ENCODE assay signal across 34 cellular contexts in genomic region chr1:43258370-43258769, GRCh38. TPM values are rescaled to one million over a fixed set of nuclear protein-coding genes. Genes with fewer than 3 reads are reported as not detected.
"Had no signal": no experiment of that assay in that cellular context is flagged by ENCODE, and none has a peak within 500 bp of the region (broad histone marks: within the 10 kb centered on the region; RNA-seq: fewer than 3 reads in every experiment).

No MANE protein-coding gene starts in this region.

- H3K4me2 ChIP-seq: SK-N-SH had no signal

- H3K9me2 ChIP-seq: SK-N-SH had no signal

- H3K4me3 ChIP-seq: Peyer's patch, SJSA1 had no signal

- H3K4me1 ChIP-seq: SJSA1 had no signal

- DNase-seq: activated CD4-positive, alpha-beta T cell treated with anti-CD3 and anti-CD28 coated beads for 36 hours; activated CD4-positive, alpha-beta T cell treated with anti-CD3 and anti-CD28 coated beads, Interleukin-2, amount 10 ng/mL, durations not matched to agents 7 days and 5 days; activated CD4-positive, alpha-beta T cell treated with anti-CD3 and anti-CD28 coated beads, Interleukin-2, amount 50 U/mL, for 48 hours; activated CD8-positive, alpha-beta T cell treated with anti-CD3 and anti-CD28 coated beads, Interleukin-2, amount 10 ng/mL, durations not matched to agents 7 days and 5 days; activated naive CD4-positive, alpha-beta T cell treated with anti-CD3 and anti-CD28 coated beads, Interleukin-2, amount 10 ng/mL, durations not matched to agents 7 days and 5 days; activated naive CD8-positive, alpha-beta T cell treated with anti-CD3 and anti-CD28 coated beads, Interleukin-2, amount 50 U/mL, for 24 hours; activated T-cell treated with anti-CD3 and anti-CD28 coated beads, Interleukin-2, amount 50 U/mL, for 24 hours; anterior cingulate cortex; Karpas-422; KBM-7; NCI-H1105; NCI-H1417 treated with DMSO at 0.1 percent for 48 hours; NCI-H1694; NCI-H2029; NCI-H510A; NCI-H526; NCI-H748 treated with DMSO at 0.1 percent for 48 hours; NK-92 treated with Interleukin-12 subunit alpha and Interleukin-12 subunit beta, amount 100 ng/mL, for 24 hours; PC-3; Peyer's patch; RPMI8226; SHP77 treated with DMSO at 0.1 percent for 48 hours; SK-N-SH had no signal

- H3K27me3 ChIP-seq: Peyer's patch, SJSA1 had no signal

- H3K27ac Mint-ChIP-seq: activated CD4-positive, alpha-beta T cell treated with anti-CD3 and anti-CD28 coated beads for 36 hours; activated CD4-positive, alpha-beta T cell treated with anti-CD3 and anti-CD28 coated beads, Interleukin-2, amount 10 ng/mL, durations not matched to agents 7 days and 5 days; activated CD8-positive, alpha-beta T cell treated with anti-CD3 and anti-CD28 coated beads, Interleukin-2, amount 10 ng/mL, durations not matched to agents 7 days and 5 days; activated naive CD4-positive, alpha-beta T cell treated with anti-CD3 and anti-CD28 coated beads, Interleukin-2, amount 10 ng/mL, durations not matched to agents 7 days and 5 days; activated naive CD8-positive, alpha-beta T cell; activated naive CD8-positive, alpha-beta T cell treated with anti-CD3 and anti-CD28 coated beads, Interleukin-2, amount 50 U/mL, for 24 hours; activated T-cell treated with anti-CD3 and anti-CD28 coated beads, Interleukin-2, amount 50 U/mL, for 24 hours; activated T-helper 2 cell treated with anti-CD3 and anti-CD28 coated beads, Interferon-gamma antibody, Interleukin-2, Interleukin-4, amounts not matched to agents 10 μg/mL and 5 μg/mL and 100 μg/mL, durations not matched to agents 14 hours and 24 hours and 36 hours; brain; T-helper 1 cell treated with Interleukin-12 subunit alpha and Interleukin-12 subunit beta and Interleukin-4 antibody, amounts not matched to agents 30 μg/mL and 1 μg/mL, for 36 hours; T-helper 2 cell treated with Interferon-gamma antibody and Interleukin-4, amounts not matched to agents 5 μg/mL and 100 μg/mL, for 36 hours; WTC11 had no signal

- H3K36me3 Mint-ChIP-seq: activated naive CD4-positive, alpha-beta T cell treated with anti-CD3 and anti-CD28 coated beads, Interleukin-2, amount 10 ng/mL, durations not matched to agents 7 days and 5 days; activated naive CD8-positive, alpha-beta T cell; brain had no signal

- H3K4me3 Mint-ChIP-seq: activated CD4-positive, alpha-beta T cell treated with anti-CD3 and anti-CD28 coated beads for 36 hours; activated CD4-positive, alpha-beta T cell treated with anti-CD3 and anti-CD28 coated beads, Interleukin-2, amount 10 ng/mL, durations not matched to agents 7 days and 5 days; activated CD8-positive, alpha-beta T cell treated with anti-CD3 and anti-CD28 coated beads, Interleukin-2, amount 10 ng/mL, durations not matched to agents 7 days and 5 days; activated naive CD4-positive, alpha-beta T cell treated with anti-CD3 and anti-CD28 coated beads, Interleukin-2, amount 10 ng/mL, durations not matched to agents 7 days and 5 days; activated naive CD8-positive, alpha-beta T cell; activated naive CD8-positive, alpha-beta T cell treated with anti-CD3 and anti-CD28 coated beads, Interleukin-2, amount 50 U/mL, for 24 hours; activated T-cell treated with anti-CD3 and anti-CD28 coated beads, Interleukin-2, amount 50 U/mL, for 24 hours; brain; T-helper 1 cell treated with Interleukin-12 subunit alpha and Interleukin-12 subunit beta and Interleukin-4 antibody, amounts not matched to agents 30 μg/mL and 1 μg/mL, for 36 hours; T-helper 2 cell treated with Interferon-gamma antibody and Interleukin-4, amounts not matched to agents 5 μg/mL and 100 μg/mL, for 36 hours; WTC11 had no signal

- H3K4me1 Mint-ChIP-seq: activated CD4-positive, alpha-beta T cell treated with anti-CD3 and anti-CD28 coated beads for 36 hours; activated CD4-positive, alpha-beta T cell treated with anti-CD3 and anti-CD28 coated beads, Interleukin-2, amount 10 ng/mL, durations not matched to agents 7 days and 5 days; activated naive CD4-positive, alpha-beta T cell treated with anti-CD3 and anti-CD28 coated beads, Interleukin-2, amount 10 ng/mL, durations not matched to agents 7 days and 5 days; activated naive CD8-positive, alpha-beta T cell treated with anti-CD3 and anti-CD28 coated beads, Interleukin-2, amount 50 U/mL, for 24 hours; brain; WTC11 had no signal

- H3K36me3 ChIP-seq: Peyer's patch, SJSA1 had no signal

- FAIRE-seq: bronchial epithelial cell, TTC549 had no signal

- H3K9ac ChIP-seq: SK-N-SH had no signal

- H3K27ac ChIP-seq: SJSA1 had no signal

- ATAC-seq: activated CD4-positive, alpha-beta T cell treated with anti-CD3 and anti-CD28 coated beads for 36 hours; activated CD4-positive, CD25-positive, alpha-beta regulatory T cell treated with anti-CD3 and anti-CD28 coated beads, Interleukin-2, amount 50 U/mL, for 24 hours; activated CD8-positive, alpha-beta T cell treated with anti-CD3 and anti-CD28 coated beads, Interleukin-2, amount 10 ng/mL, durations not matched to agents 7 days and 5 days; activated naive CD8-positive, alpha-beta T cell treated with anti-CD3 and anti-CD28 coated beads, Interleukin-2, amount 50 U/mL, for 24 hours; PC-3; WTC11 had no signal

- H3K27me3 Mint-ChIP-seq: activated CD4-positive, alpha-beta T cell treated with anti-CD3 and anti-CD28 coated beads for 36 hours; activated naive CD8-positive, alpha-beta T cell had no signal

- H3K9me3 ChIP-seq: Peyer's patch, SJSA1 had no signal

RNA-seq across cellular contexts. Expression of gene TMEM125, which starts 11.4 kb away (rescaled TPM):
- total RNA-seq: activated CD4-positive, alpha-beta T cell treated with anti-CD3 and anti-CD28 coated beads for 36 hours; activated CD4-positive, alpha-beta T cell treated with anti-CD3 and anti-CD28 coated beads, Interleukin-2, amount 10 ng/mL, durations not matched to agents 7 days and 5 days; activated CD8-positive, alpha-beta T cell treated with anti-CD3 and anti-CD28 coated beads, Interleukin-2, amount 10 ng/mL, durations not matched to agents 7 days and 5 days; activated T-helper 2 cell treated with anti-CD3 and anti-CD28 coated beads, Interferon-gamma antibody, Interleukin-2, Interleukin-4, amounts not matched to agents 10 μg/mL and 5 μg/mL and 100 μg/mL, durations not matched to agents 14 hours and 24 hours and 36 hours; SJSA1 had no signal
- polyA plus RNA-seq: SK-N-SH had no signal

RNA-seq across cellular contexts. Expression of gene C1orf210, which starts 27.0 kb away (rescaled TPM):
- total RNA-seq: activated CD4-positive, alpha-beta T cell treated with anti-CD3 and anti-CD28 coated beads for 36 hours; activated CD4-positive, alpha-beta T cell treated with anti-CD3 and anti-CD28 coated beads, Interleukin-2, amount 10 ng/mL, durations not matched to agents 7 days and 5 days; activated CD8-positive, alpha-beta T cell treated with anti-CD3 and anti-CD28 coated beads, Interleukin-2, amount 10 ng/mL, durations not matched to agents 7 days and 5 days; activated T-helper 2 cell treated with anti-CD3 and anti-CD28 coated beads, Interferon-gamma antibody, Interleukin-2, Interleukin-4, amounts not matched to agents 10 μg/mL and 5 μg/mL and 100 μg/mL, durations not matched to agents 14 hours and 24 hours and 36 hours; SJSA1 had no signal
- polyA plus RNA-seq: SK-N-SH had no signal

RNA-seq across cellular contexts. Expression of gene TIE1, which starts 42.4 kb away (rescaled TPM):
- total RNA-seq: activated CD4-positive, alpha-beta T cell treated with anti-CD3 and anti-CD28 coated beads for 36 hours; activated CD4-positive, alpha-beta T cell treated with anti-CD3 and anti-CD28 coated beads, Interleukin-2, amount 10 ng/mL, durations not matched to agents 7 days and 5 days; MCF 10A had no signal
